ENCODE assay signal across 27 cellular contexts in genomic region chr1:165485716-165486115, GRCh38. TPM values are rescaled to one million over a fixed set of nuclear protein-coding genes. Genes with fewer than 3 reads are reported as not detected.
DNase-seq lines count a peak whose midpoint lies in the region; ATAC-seq, FAIRE-seq and TF ChIP-seq lines count a peak whose summit lies in the region.
"Had no signal": no experiment of that assay in that cellular context is flagged by ENCODE, and none has a peak within 500 bp of the region (broad histone marks: within the 10 kb centered on the region; RNA-seq: fewer than 3 reads in every experiment).

No MANE protein-coding gene starts in this region.

- WGBS in right cardiac atrium = 64% methylated on average over 5 of the region's 5 CpGs
- 2% methylated on average over 5 of the region's 5 CpGs for WGBS in K562 (ENCODE audit: insufficient coverage, low coverage, missing lambda C conversion rate)
- 64% methylated on average over 5 of the region's 5 CpGs for WGBS in liver

- H3K4me3 ChIP-seq in cardiac muscle cell = no peak overlapping the region
- no peak overlapping the region for H3K4me3 ChIP-seq in right cardiac atrium (ENCODE audit: low read length)
- no peak overlapping the region for H3K4me3 ChIP-seq in K562
- H3K4me3 ChIP-seq in liver (ENCODE audit: low read depth in 1 of 3, low read length in 3 of 3) = no peak overlapping the region
- H3K4me3 ChIP-seq in HAP-1 = no peak overlapping the region
- H3K4me3 ChIP-seq: A549; BLaER1 treated with 17β-estradiol and CSF1 and Interleukin-3, amounts not matched to agents 10 nM and 100 nM; GM23338 had no signal

- TF ChIP-seq POLR2A in K562 (conservative IDR thresholded peaks at IDR 0.05) = no peak

- POLR2A ChIA-PET in K562 (lab: Yijun Ruan, JAX) = interaction anchor here (0.7 kb wide), 1 partner anchor 94 kb away, joined by 3 read pairs; no protein-coding TSS in a partner anchor

- ATAC-seq in right cardiac atrium (no peak), K562 (peak; percentile 46; the same call in 2 of the 3 replicates)
- ATAC-seq: A549, GM23338 had no signal

- no peaks in the 10 kb centered on the region for H3K79me2 ChIP-seq in K562 (ENCODE audit: control insufficient read depth, insufficient read depth, low read length)

- peak in 1 of 2 donors; percentile 73 for DNase-seq in cardiac muscle cell (ENCODE audit: low read depth in 1 of 2, low spot score in 1 of 2)
- no peak for DNase-seq in right cardiac atrium
- DNase-seq in K562 (ENCODE audit: extremely low read depth in 1 of 4, low spot score in 3 of 4) = peak in 2 of 4 experiments; percentile 19 to 21
- no peak for DNase-seq in LoVo (ENCODE audit: low spot score)
- DNase-seq in HAP-1 (ENCODE audit: low spot score in 2 of 2) = no peak
- no peak for DNase-seq in DMS79 (lab: John Stamatoyannopoulos, UW)
- DNase-seq: 8988T; ACHN; AML-193; BE2C; CD4-positive, alpha-beta T cell; CD8-positive, alpha-beta memory T cell; DMS 273 treated with DMSO at 0.1 percent for 48 hours; DMS79 treated with DMSO at 0.1 percent for 48 hours; GF-D8; H9; HFFc6 had no signal

- in situ Hi-C loops in K562 (cut with MboI) (no loop called here), HAP-1 (cut with MboI; ENCODE audit: low sequenced_read_pairs) (no loop called here)

- no peaks in the 10 kb centered on the region for H3K27me3 ChIP-seq in cardiac muscle cell
- no peaks in the 10 kb centered on the region for H3K27me3 ChIP-seq in right cardiac atrium (ENCODE audit: control insufficient read depth, insufficient read depth)
- no peaks in the 10 kb centered on the region for H3K27me3 ChIP-seq in K562 (ENCODE audit: control insufficient read depth in 2 of 2, insufficient read depth in 2 of 2, low read length in 2 of 2)
- H3K27me3 ChIP-seq in liver (ENCODE audit: control insufficient read depth in 4 of 4, insufficient read depth in 4 of 4, low read length in 3 of 4) = no peaks in the 10 kb centered on the region
- H3K27me3 ChIP-seq in HAP-1 (ENCODE audit: low read depth) = no peaks in the 10 kb centered on the region
- H3K27me3 ChIP-seq: BE2C had no signal

- TF ChIP-seq CTCF in cardiac muscle cell (IDR thresholded peaks at IDR 0.05; ENCODE audit: low read depth, low read length) (no peak), K562 (IDR thresholded peaks at IDR 0.05 in 2 of 3, conservative IDR thresholded peaks at IDR 0.05 in 1 of 3; ENCODE audit: insufficient read depth in 2 of 3, low read depth in 1 of 3, low read length in 3 of 3) (no peak), liver (IDR thresholded peaks at IDR 0.05; ENCODE audit: low read depth, low read length, missing input control) (no peak)

- TF ChIP-seq EP300 in K562 (IDR thresholded peaks at IDR 0.05; ENCODE audit: low read length) = peak; percentile 8; the same call in 1 of the 2 replicates

- H3K9me1 ChIP-seq in K562 (ENCODE audit: control insufficient read depth, insufficient read depth, low read length) = no peaks in the 10 kb centered on the region

- H3K27ac ChIP-seq in cardiac muscle cell (peak overlapping the region; percentile 83), right cardiac atrium (ENCODE audit: low read length) (no peak overlapping the region), K562 (ENCODE audit: extremely low read depth, low read depth, low read length) (no peak overlapping the region), liver (ENCODE audit: low read depth in 1 of 2, low read length in 2 of 2) (no peak overlapping the region)
- H3K27ac ChIP-seq: A549; BLaER1 treated with 17β-estradiol and CSF1 and Interleukin-3, amounts not matched to agents 10 nM and 100 nM had no signal

- H3K36me3 ChIP-seq in cardiac muscle cell = no peaks in the 10 kb centered on the region
- no peaks in the 10 kb centered on the region for H3K36me3 ChIP-seq in K562 (ENCODE audit: control insufficient read depth, insufficient read depth, low read length)
- H3K36me3 ChIP-seq in liver (ENCODE audit: control insufficient read depth in 4 of 4, insufficient read depth in 3 of 4, low read depth in 1 of 4, low read length in 3 of 4) = no peaks in the 10 kb centered on the region
- no peaks in the 10 kb centered on the region for H3K36me3 ChIP-seq in HAP-1 (replicated peaks)
- H3K36me3 ChIP-seq: BE2C; BLaER1 treated with 17β-estradiol and CSF1 and Interleukin-3, amounts not matched to agents 10 nM and 100 nM had no signal

- intact Hi-C loops in right cardiac atrium (cut with DNase I) (loop anchor here in 1 of 4 donors (10.0 kb wide), 1 partner anchor 61 kb away; no protein-coding TSS in a partner anchor), K562 (cut with micrococcal nuclease) (no loop called here)

- no peak for FAIRE-seq in K562 (lab: Jason Lieb, UNC)
- FAIRE-seq: A549, GM12891, GM18507 had no signal

- H3K9ac ChIP-seq in K562 (ENCODE audit: insufficient read depth in 1 of 2, low read depth in 2 of 2, low read length in 2 of 2) = no peak overlapping the region
- no peak overlapping the region for H3K9ac ChIP-seq in liver (ENCODE audit: low read depth in 1 of 2, low read length in 2 of 2)
- H3K9ac ChIP-seq: BLaER1 treated with 17β-estradiol and CSF1 and Interleukin-3, amounts not matched to agents 10 nM and 100 nM had no signal

- TF ChIP-seq RAD21 in K562 (CRISPR knock-in tag; conservative IDR thresholded peaks at IDR 0.05 in 1 of 2, IDR thresholded peaks at IDR 0.05 in 1 of 2) (no peak), liver (IDR thresholded peaks at IDR 0.05) (no peak)

- BruUV-seq in K562 (replicated peaks; lab: Mats Ljungman, UMichigan) = no TSS peak

- no peaks in the 10 kb centered on the region for H4K20me1 ChIP-seq in K562 (replicated peaks; ENCODE audit: control insufficient read depth, insufficient read depth, low read length)
- H4K20me1 ChIP-seq: BLaER1 treated with 17β-estradiol and CSF1 and Interleukin-3, amounts not matched to agents 10 nM and 100 nM had no signal

- no peak overlapping the region for H3K4me2 ChIP-seq in K562 (ENCODE audit: insufficient read depth, low read length)
- H3K4me2 ChIP-seq: A549; BLaER1 treated with 17β-estradiol and CSF1 and Interleukin-3, amounts not matched to agents 10 nM and 100 nM; GM23338 had no signal

- CTCF ChIA-PET in K562 (lab: Yijun Ruan, JAX; ENCODE audit: low intra/inter-chr PET ratio) = interaction anchor here (0.6 kb wide), 1 partner anchor 447 kb away, joined by 3 read pairs; no protein-coding TSS in a partner anchor

- no peak overlapping the region for H2AFZ ChIP-seq in K562 (ENCODE audit: low read depth, low read length)
- H2AFZ ChIP-seq: GM23338 had no signal

- no peaks in the 10 kb centered on the region for H3K9me3 ChIP-seq in cardiac muscle cell (ENCODE audit: low read depth)
- no peaks in the 10 kb centered on the region for H3K9me3 ChIP-seq in right cardiac atrium (ENCODE audit: control insufficient read depth, low read length)
- H3K9me3 ChIP-seq in K562 (replicated peaks; ENCODE audit: control insufficient read depth, insufficient read depth, low read depth, low read length) = no peaks in the 10 kb centered on the region
- H3K9me3 ChIP-seq in liver (ENCODE audit: control insufficient read depth in 4 of 4, low read length in 3 of 4) = no peaks in the 10 kb centered on the region
- H3K9me3 ChIP-seq in HAP-1 = no peaks in the 10 kb centered on the region
- H3K9me3 ChIP-seq: A549; BE2C; BLaER1 treated with 17β-estradiol and CSF1 and Interleukin-3, amounts not matched to agents 10 nM and 100 nM had no signal

- peaks cover 44% of the 10 kb centered on the region for H3K4me1 ChIP-seq in cardiac muscle cell (ENCODE audit: low read depth)
- H3K4me1 ChIP-seq in right cardiac atrium (ENCODE audit: control insufficient read depth, insufficient read depth, low read length) = peaks cover 4% of the 10 kb centered on the region
- H3K4me1 ChIP-seq in K562 (replicated peaks in 1 of 2; ENCODE audit: control insufficient read depth in 2 of 2, insufficient read depth in 2 of 2, low read length in 2 of 2) = no peaks in the 10 kb centered on the region
- H3K4me1 ChIP-seq in liver (ENCODE audit: control insufficient read depth in 4 of 4, insufficient read depth in 4 of 4, low read length in 3 of 4) = no peaks in the 10 kb centered on the region
- no peaks in the 10 kb centered on the region for H3K4me1 ChIP-seq in HAP-1
- H3K4me1 ChIP-seq: BE2C had no signal

RNA-seq across cellular contexts. Expression of gene RXRG, which starts 40.8 kb away (rescaled TPM):
- total RNA-seq in cardiac muscle cell = 247 and 285 TPM in 2 replicates
- 296 and 429 TPM in 2 replicates for polyA plus RNA-seq in cardiac muscle cell
- total RNA-seq in right cardiac atrium = 1 to 10 TPM; 2.1 to 4.7 (median 3.9) TPM
- 1.4 TPM for polyA plus RNA-seq in right cardiac atrium
- not detected in 2 replicates for total RNA-seq in K562 (2011; cell fraction: chromatin; rRNA removed; ENCODE audit: low replicate concordance)
- total RNA-seq in K562 (2011; cell fraction: nucleolus; rRNA removed) = not detected in 2 replicates
- total RNA-seq in K562 (2011; cell fraction: nucleoplasm; rRNA removed) = not detected in 2 replicates
- not detected in 2 replicates for total RNA-seq in K562 (2014; rRNA removed)
- total RNA-seq in K562 (2014; rRNA removed; fragmentation: Illumina TruSeq; extraction: Trizol) = not detected in 2 replicates
- not detected in 2 replicates for total RNA-seq in K562 (2015; rRNA removed; fragmentation: Illumina TruSeq; extraction: Trizol)
- total RNA-seq in K562 (2021) = not detected in 2 replicates
- not detected in 2 replicates for polyA plus RNA-seq in K562 (2011; rRNA removed)
- not detected in 2 replicates for polyA plus RNA-seq in K562 (2011; cell fraction: cytosol; rRNA removed)
- polyA plus RNA-seq in K562 (2011; cell fraction: nucleus; rRNA removed) = not detected in 2 replicates
- not detected in 2 replicates for polyA plus RNA-seq in K562 (2012)
- polyA plus RNA-seq in K562 (2014; fragmentation: Illumina TruSeq; extraction: Trizol) = not detected in 2 replicates
- not detected for polyA plus RNA-seq in K562 (2014; fragmentation: Nextera tagmentation; extraction: Ambion mirVana)
- polyA plus RNA-seq in K562 (2014; rRNA removed) = not detected in 2 replicates
- polyA minus RNA-seq in K562 (2011; rRNA and poly(A)+ RNA removed) = not detected in 2 replicates
- not detected in 2 replicates for polyA minus RNA-seq in K562 (2011; cell fraction: cytosol; rRNA and poly(A)+ RNA removed)
- polyA minus RNA-seq in K562 (2011; cell fraction: nucleus; rRNA and poly(A)+ RNA removed) = not detected in 2 replicates
- total RNA-seq in liver = under 1 TPM in 1 of 2 donors, not detected in 1; 0.42 TPM
- under 1 TPM; 0.12 to 0.44 TPM for polyA plus RNA-seq in liver
- total RNA-seq: CD4-positive, alpha-beta T cell; CD8-positive, alpha-beta memory T cell; G401; GM23338; H4; H9; HFFc6 had no signal
- polyA plus RNA-seq: A549; CD14-positive monocyte; CD8-positive, alpha-beta memory T cell; GM23338 had no signal

RNA-seq across cellular contexts. Expression of gene LRRC52, which starts 58.1 kb away (rescaled TPM):
- total RNA-seq in cardiac muscle cell = 0.77 TPM in 1 of 2 replicates, not detected in the other
- 0.20 TPM in 1 of 2 replicates, not detected in the other for polyA plus RNA-seq in cardiac muscle cell
- total RNA-seq in right cardiac atrium = not detected
- 0.05 TPM for polyA plus RNA-seq in right cardiac atrium
- total RNA-seq in K562 (2011; cell fraction: chromatin; rRNA removed; ENCODE audit: low replicate concordance) = not detected in 2 replicates
- total RNA-seq in K562 (2011; cell fraction: nucleolus; rRNA removed) = not detected in 2 replicates
- not detected in 2 replicates for total RNA-seq in K562 (2011; cell fraction: nucleoplasm; rRNA removed)
- not detected in 2 replicates for total RNA-seq in K562 (2014; rRNA removed)
- not detected in 2 replicates for total RNA-seq in K562 (2014; rRNA removed; fragmentation: Illumina TruSeq; extraction: Trizol)
- not detected in 2 replicates for total RNA-seq in K562 (2015; rRNA removed; fragmentation: Illumina TruSeq; extraction: Trizol)
- not detected in 2 replicates for total RNA-seq in K562 (2021)
- not detected in 2 replicates for polyA plus RNA-seq in K562 (2011; rRNA removed)
- polyA plus RNA-seq in K562 (2011; cell fraction: cytosol; rRNA removed) = not detected in 2 replicates
- polyA plus RNA-seq in K562 (2011; cell fraction: nucleus; rRNA removed) = not detected in 2 replicates
- polyA plus RNA-seq in K562 (2012) = not detected in 2 replicates
- not detected in 2 replicates for polyA plus RNA-seq in K562 (2014; fragmentation: Illumina TruSeq; extraction: Trizol)
- polyA plus RNA-seq in K562 (2014; fragmentation: Nextera tagmentation; extraction: Ambion mirVana) = not detected
- polyA plus RNA-seq in K562 (2014; rRNA removed) = not detected in 2 replicates
- polyA minus RNA-seq in K562 (2011; rRNA and poly(A)+ RNA removed) = not detected in 2 replicates
- not detected in 2 replicates for polyA minus RNA-seq in K562 (2011; cell fraction: cytosol; rRNA and poly(A)+ RNA removed)
- not detected in 2 replicates for polyA minus RNA-seq in K562 (2011; cell fraction: nucleus; rRNA and poly(A)+ RNA removed)
- not detected for total RNA-seq in liver
- not detected for polyA plus RNA-seq in liver
- total RNA-seq: CD4-positive, alpha-beta T cell; CD8-positive, alpha-beta memory T cell; Daoy; G401; GM23338; H4; H9; HFFc6 had no signal
- polyA plus RNA-seq: A549; CD14-positive monocyte; CD8-positive, alpha-beta memory T cell; GM23338 had no signal

Comparison
In these comparisons a context has a peak if more than half of its experiments do, and no peak if none do; other contexts are left out.
1. RNA of gene RXRG, which starts 40.8 kb away (total RNA-seq): 247 to 285 TPM in cardiac muscle cell; 2.1 to 4.7 TPM in right cardiac atrium, 0.42 TPM in liver and not detected in K562; every median in the first group is over 10 times any median in the second.